ENCODE assay signal across 18 cellular contexts in the genomic region with DNA sequence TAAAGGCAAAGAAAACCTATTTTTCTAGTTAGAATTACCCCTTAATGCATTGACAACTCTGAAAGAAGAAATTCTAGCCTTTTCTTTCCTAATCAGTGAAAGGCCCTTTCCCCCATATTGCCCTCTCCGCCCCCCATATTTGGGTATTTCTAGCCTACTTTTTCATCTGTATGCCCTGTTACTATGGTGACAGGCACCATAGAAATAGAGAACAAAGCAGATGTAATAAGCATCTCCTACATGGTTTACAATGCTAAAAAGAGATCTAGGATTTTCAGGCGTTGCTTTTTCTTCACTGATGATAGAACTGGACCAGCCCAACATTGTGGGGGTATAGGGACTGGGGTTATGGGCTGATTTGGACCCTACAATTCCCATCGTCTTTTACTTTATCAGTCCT.
"Had no signal": no experiment of that assay in that cellular context is flagged by ENCODE, and none has a peak within 500 bp of the region (broad histone marks: within the 10 kb centered on the region; RNA-seq: fewer than 3 reads in every experiment).

No MANE protein-coding gene starts in this region.

- H3K27me3 Mint-ChIP-seq: naive thymus-derived CD8-positive, alpha-beta T cell; T-cell had no signal

- H3K4me1 ChIP-seq: colonic mucosa, parathyroid adenoma, sigmoid colon, vagina had no signal

- ATAC-seq: activated CD4-positive, CD25-positive, alpha-beta regulatory T cell treated with anti-CD3 and anti-CD28 coated beads, Interleukin-2, amount 50 U/mL, for 24 hours; naive thymus-derived CD8-positive, alpha-beta T cell; T-cell had no signal

- H3K27ac Mint-ChIP-seq: T-cell had no signal

- H3K4me3 Mint-ChIP-seq: naive thymus-derived CD8-positive, alpha-beta T cell; T-cell had no signal

- DNase-seq: activated CD8-positive, alpha-beta memory T cell treated with anti-CD3 and anti-CD28 coated beads, Interleukin-2, amount 50 U/mL, for 48 hours; activated effector memory CD4-positive, alpha-beta T cell treated with Interleukin-2 at 50 U/mL for 16 hours; colonic mucosa; effector CD4-positive, alpha-beta T cell; kidney glomerular epithelial cell; left ventricle myocardium superior; mesenchymal stem cell; naive thymus-derived CD8-positive, alpha-beta T cell; sigmoid colon; SK-N-SH; spleen; T-cell; T-helper 9 cell had no signal

- H3K27me3 ChIP-seq: colonic mucosa, neutrophil, sigmoid colon, spleen, tibial nerve, vagina had no signal

- H3K27ac ChIP-seq: colonic mucosa, neutrophil, parathyroid adenoma, sigmoid colon, spleen, vagina had no signal

- H3K9me3 Mint-ChIP-seq: T-cell had no signal
